In genomic region chr6:16644540-16645250, GRCh38 we compare ENCODE assay signal across 2 cellular contexts.
TF ChIP-seq lines count a peak whose summit lies in the region.

No MANE protein-coding gene starts in this region.

TF ChIP-seq in H1, 55 proteins besides CTCF, POLR2A, EP300 and RAD21 (continued from another document):
- TF ChIP-seq POLR2AphosphoS5 (IDR thresholded peaks at IDR 0.05; ENCODE audit: low read depth, low read length) (no peak), TAF7 (optimal IDR thresholded peaks at IDR 0.05; ENCODE audit: borderline replicate concordance, low read depth, low read length) (no peak), ASH2L (IDR thresholded peaks at IDR 0.05; ENCODE audit: low read length) (no peak), NRF1 (IDR thresholded peaks at IDR 0.05; ENCODE audit: low read depth, low read length) (no peak), JUN (IDR thresholded peaks at IDR 0.05; ENCODE audit: low read depth, low read length) (no peak), JUND (IDR thresholded peaks at IDR 0.05; ENCODE audit: low read length) (no peak), SRF (IDR thresholded peaks at IDR 0.05; ENCODE audit: low read depth, low read length) (no peak), CHD7 (IDR thresholded peaks at IDR 0.05; ENCODE audit: insufficient replicate concordance, low read length) (no peak), FOSL1 (IDR thresholded peaks at IDR 0.05; ENCODE audit: insufficient read depth, low read depth, low read length) (no peak), CEBPB (IDR thresholded peaks at IDR 0.05; ENCODE audit: low read depth, low read length) (no peak)

TF ChIP-seq in HepG2, 621 proteins besides CTCF, POLR2A, EP300 and RAD21 (continued from another document):
- 0 out of 2 replicates have a peak, but pooled peaks have one; percentile 31 for TF ChIP-seq EHMT2 (IDR thresholded peaks at IDR 0.05; ENCODE audit: borderline replicate concordance, low read depth, low read length)
- TF ChIP-seq U2AF1 (optimal IDR thresholded peaks at IDR 0.05; ENCODE audit: low read depth, low read length), result no peak
- TF ChIP-seq TCF12 (IDR thresholded peaks at IDR 0.05), result no peak
- TF ChIP-seq TCF12 (CRISPR knock-in tag; IDR thresholded peaks at IDR 0.05), result no peak
- TF ChIP-seq ZBTB42 (CRISPR knock-in tag; IDR thresholded peaks at IDR 0.05), result no peak
- TF ChIP-seq HNF1A (IDR thresholded peaks at IDR 0.05; ENCODE audit: low read depth), result no peak
- no peak for TF ChIP-seq HNF1A (CRISPR knock-in tag; IDR thresholded peaks at IDR 0.05; ENCODE audit: borderline replicate concordance)
- no peak for TF ChIP-seq HOXA9 (CRISPR knock-in tag; IDR thresholded peaks at IDR 0.05; ENCODE audit: borderline replicate concordance)
- TF ChIP-seq PCBP1 (IDR thresholded peaks at IDR 0.05; ENCODE audit: borderline replicate concordance, low read depth, low read length), result no peak
- peak; percentile 62 for TF ChIP-seq HNF4A (CRISPR knock-in tag; IDR thresholded peaks at IDR 0.05)
- no peak for TF ChIP-seq ZNF382 (CRISPR knock-in tag; IDR thresholded peaks at IDR 0.05; ENCODE audit: borderline replicate concordance)
- TF ChIP-seq NR2F1 (CRISPR knock-in tag; IDR thresholded peaks at IDR 0.05), result peak in 1 of 2 experiments; percentile 55; a peak in 1 of 4 replicates
- 0 out of 2 replicates have a peak, but pooled peaks have one; percentile 21 for TF ChIP-seq MNT (IDR thresholded peaks at IDR 0.05)
- no peak for TF ChIP-seq ZC3H4 (CRISPR knock-in tag; IDR thresholded peaks at IDR 0.05; ENCODE audit: borderline replicate concordance)
- peak; percentile 63 for TF ChIP-seq NR2F6 (IDR thresholded peaks at IDR 0.05)
- no peak for TF ChIP-seq NR2F6 (CRISPR knock-in tag; IDR thresholded peaks at IDR 0.05)
- TF ChIP-seq ETS1 (CRISPR knock-in tag; IDR thresholded peaks at IDR 0.05), result no peak
- no peak for TF ChIP-seq ZNF484 (CRISPR knock-in tag; IDR thresholded peaks at IDR 0.05; ENCODE audit: borderline replicate concordance, low read depth)
